Comparison of ENCODE assay signal across 1 cellular context in the genomic region with DNA sequence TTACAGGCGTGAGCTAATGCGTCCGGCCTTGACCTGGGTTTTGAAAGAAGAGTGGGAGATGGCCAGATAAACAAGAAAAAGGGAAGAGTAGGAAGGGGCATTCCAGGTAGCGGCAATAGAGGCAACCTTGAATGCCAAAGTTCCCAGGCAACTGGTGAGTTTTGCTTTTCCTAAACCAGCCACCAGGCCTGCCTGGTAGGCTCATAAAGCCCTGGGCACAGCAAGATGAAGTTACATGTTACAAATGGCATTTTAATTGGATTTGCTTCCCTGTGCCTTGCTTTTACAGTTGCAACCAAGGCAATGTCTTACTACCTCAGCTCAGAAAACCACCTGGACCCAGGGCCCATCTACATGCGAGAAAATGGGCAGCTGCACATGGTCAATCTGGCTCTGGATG.
TF ChIP-seq lines count a peak whose summit lies in the region.

No MANE protein-coding gene starts in this region.

TF ChIP-seq in SK-N-SH treated with all-trans-retinoic acid at 6 μM for 48 hours, 23 proteins besides CTCF, POLR2A, EP300 and RAD21 (continued from another document):
- TF ChIP-seq, protein P1, sequence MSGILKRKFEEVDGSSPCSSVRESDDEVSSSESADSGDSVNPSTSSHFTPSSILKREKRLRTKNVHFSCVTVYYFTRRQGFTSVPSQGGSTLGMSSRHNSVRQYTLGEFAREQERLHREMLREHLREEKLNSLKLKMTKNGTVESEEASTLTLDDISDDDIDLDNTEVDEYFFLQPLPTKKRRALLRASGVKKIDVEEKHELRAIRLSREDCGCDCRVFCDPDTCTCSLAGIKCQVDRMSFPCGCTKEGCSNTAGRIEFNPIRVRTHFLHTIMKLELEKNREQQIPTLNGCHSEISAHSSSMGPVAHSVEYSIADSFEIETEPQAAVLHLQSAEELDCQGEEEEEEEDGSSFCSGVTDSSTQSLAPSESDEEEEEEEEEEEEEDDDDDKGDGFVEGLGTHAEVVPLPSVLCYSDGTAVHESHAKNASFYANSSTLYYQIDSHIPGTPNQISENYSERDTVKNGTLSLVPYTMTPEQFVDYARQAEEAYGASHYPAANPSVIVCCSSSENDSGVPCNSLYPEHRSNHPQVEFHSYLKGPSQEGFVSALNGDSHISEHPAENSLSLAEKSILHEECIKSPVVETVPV (CRISPR knock-in tag; IDR thresholded peaks at IDR 0.05), result no peak
- TF ChIP-seq ISL1 (CRISPR knock-in tag; IDR thresholded peaks at IDR 0.05) (no peak), PPARA (CRISPR knock-in tag; IDR thresholded peaks at IDR 0.05; ENCODE audit: borderline replicate concordance) (no peak), OSR1 (CRISPR knock-in tag; IDR thresholded peaks at IDR 0.05) (no peak), ZNF8 (CRISPR knock-in tag; IDR thresholded peaks at IDR 0.05) (no peak), SNAI2 (CRISPR knock-in tag; IDR thresholded peaks at IDR 0.05) (no peak), TCF4 (CRISPR knock-in tag; IDR thresholded peaks at IDR 0.05; ENCODE audit: borderline replicate concordance) (no peak)
- TF ChIP-seq, protein P2, sequence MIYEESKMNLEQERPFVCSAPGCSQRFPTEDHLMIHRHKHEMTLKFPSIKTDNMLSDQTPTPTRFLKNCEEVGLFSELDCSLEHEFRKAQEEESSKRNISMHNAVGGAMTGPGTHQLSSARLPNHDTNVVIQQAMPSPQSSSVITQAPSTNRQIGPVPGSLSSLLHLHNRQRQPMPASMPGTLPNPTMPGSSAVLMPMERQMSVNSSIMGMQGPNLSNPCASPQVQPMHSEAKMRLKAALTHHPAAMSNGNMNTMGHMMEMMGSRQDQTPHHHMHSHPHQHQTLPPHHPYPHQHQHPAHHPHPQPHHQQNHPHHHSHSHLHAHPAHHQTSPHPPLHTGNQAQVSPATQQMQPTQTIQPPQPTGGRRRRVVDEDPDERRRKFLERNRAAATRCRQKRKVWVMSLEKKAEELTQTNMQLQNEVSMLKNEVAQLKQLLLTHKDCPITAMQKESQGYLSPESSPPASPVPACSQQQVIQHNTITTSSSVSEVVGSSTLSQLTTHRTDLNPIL (CRISPR knock-in tag; IDR thresholded peaks at IDR 0.05; ENCODE audit: low read depth), result no peak
